Comparison of ENCODE assay signal across 27 cellular contexts in the genomic region with DNA sequence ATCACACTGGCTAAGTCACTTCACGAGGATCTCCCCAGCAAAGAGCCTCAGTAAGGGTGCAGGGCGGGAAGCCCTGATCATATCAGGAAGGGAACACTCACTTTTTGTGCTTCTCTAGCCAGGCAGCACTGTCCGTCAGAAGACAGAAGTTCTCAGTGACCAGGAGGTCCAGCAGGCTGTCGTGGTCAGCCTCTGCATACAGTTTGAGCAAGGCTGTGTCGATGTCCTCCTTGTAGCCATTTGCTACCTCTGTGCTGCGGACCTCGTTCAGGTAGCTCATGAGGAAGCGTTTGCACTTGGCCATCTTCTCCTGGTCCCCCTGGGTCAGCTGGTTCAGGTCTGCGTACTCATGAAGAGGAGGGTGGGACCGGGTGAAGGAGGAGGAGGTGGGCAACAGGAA. TPM values are rescaled to one million over a fixed set of nuclear protein-coding genes. Genes with fewer than 3 reads are reported as not detected.
"Had no signal": no experiment of that assay in that cellular context is flagged by ENCODE, and none has a peak within 500 bp of the region (broad histone marks: within the 10 kb centered on the region; RNA-seq: fewer than 3 reads in every experiment).

No MANE protein-coding gene starts in this region.

- H3K9ac ChIP-seq: KMS-11, SK-N-SH had no signal

- H3K4me2 ChIP-seq: KMS-11, SK-N-SH had no signal

- H3K9me3 Mint-ChIP-seq: IgD-negative memory B cell had no signal

- H3K27me3 Mint-ChIP-seq: IgD-negative memory B cell had no signal

- H3K4me3 ChIP-seq: K562 had no signal

- H3K4me3 Mint-ChIP-seq: IgD-negative memory B cell had no signal

- H3K27ac ChIP-seq: HL-60, KMS-11, RWPE1 had no signal

- H3K9me3 ChIP-seq: SK-N-SH had no signal

- ATAC-seq: K562, Panc1, PC-3 had no signal

- H3K4me1 Mint-ChIP-seq: IgD-negative memory B cell had no signal

- FAIRE-seq: HTR-8/SVneo, K562 had no signal

- DNase-seq: Kasumi-1, MM.1S, NCI-H1092 treated with DMSO at 0.1 percent for 48 hours, NCI-H1436, NCI-H187, NCI-H2029, NCI-H2081 treated with DMSO at 0.1 percent for 48 hours, NCI-H2171, NCI-H226, NCI-H446, NCI-H510A, NCI-H524 treated with DMSO at 0.1 percent for 48 hours, NCI-H69, NCI-H774, PC-3, SHP77, SK-N-SH, SW 1271 had no signal

- H3K27ac Mint-ChIP-seq: IgD-negative memory B cell had no signal

RNA-seq across cellular contexts. Expression of gene GPR45, which starts 38.7 kb away (rescaled TPM):
- total RNA-seq: K562, M059J, OCI-LY7, PC-3 had no signal
- polyA plus RNA-seq: IgD-negative memory B cell, K562, SK-N-SH had no signal
